10 cellular contexts compared by ENCODE assay signal in genomic region chr2:234243871-234244565, GRCh38.
DNase-seq lines count a peak whose midpoint lies in the region; TF ChIP-seq lines count a peak whose summit lies in the region.
"Had no signal": no experiment of that assay in that cellular context is flagged by ENCODE, and none has a peak within 500 bp of the region (broad histone marks: within the 10 kb centered on the region; RNA-seq: fewer than 3 reads in every experiment).

No MANE protein-coding gene starts in this region.

- CTCF ChIA-PET in MCF 10A (lab: Yijun Ruan, JAX), result interaction anchor here (1.8 to 2.3 kb wide), 2 partner anchors 11 to 14 kb away, joined by 7 read pairs; no protein-coding TSS in a partner anchor

- no peaks in the 10 kb centered on the region for H3K27me3 ChIP-seq in breast epithelium
- H3K27me3 ChIP-seq in SJSA1 (replicated peaks), result no peaks in the 10 kb centered on the region
- H3K27me3 ChIP-seq: colonic mucosa had no signal

- POLR2A ChIA-PET in MCF 10A (lab: Yijun Ruan, JAX), result interaction anchor here (1.1 to 4.4 kb wide), 5 partner anchors 12 to 252 kb away, joined by 3 to 37 read pairs (median 5); no protein-coding TSS in a partner anchor

- peaks cover 50% of the 10 kb centered on the region for H3K4me1 Mint-ChIP-seq in MCF 10A (ENCODE audit: insufficient read depth, unreplicated experiment)

- TF ChIP-seq CTCF in MCF 10A (IDR thresholded peaks at IDR 0.05; ENCODE audit: unreplicated experiment) (no peak), breast epithelium (IDR thresholded peaks at IDR 0.05) (no peak), epithelial cell of proximal tubule (conservative IDR thresholded peaks at IDR 0.05; ENCODE audit: low read depth, low read length) (no peak)

- DNase-seq in MCF 10A (ENCODE audit: unreplicated experiment) (peak; percentile 52), breast epithelium (ENCODE audit: low spot score in 2 of 2) (no peak), SJSA1 (ENCODE audit: low read depth in 1 of 2, low spot score in 2 of 2) (peak in 1 of 2 experiments; percentile 65), epithelial cell of proximal tubule (ENCODE audit: low read depth) (peak; percentile 60), HT-29 (ENCODE audit: low spot score) (no peak), NCI-H82 (lab: John Stamatoyannopoulos, UW) (no peak), OCI-M2 (lab: John Stamatoyannopoulos, UW; ENCODE audit: unreplicated experiment) (no peak), NK-92 (lab: John Stamatoyannopoulos, UW; ENCODE audit: unreplicated experiment) (no peak)
- DNase-seq: colonic mucosa; stimulated activated CD4-positive, alpha-beta T cell treated with anti-CD3 and anti-CD28 coated beads, Interleukin-2, amount 100 ng/mL, for 48 hours had no signal

- peak overlapping the region; percentile 56 for H3K4me3 Mint-ChIP-seq in MCF 10A (ENCODE audit: unreplicated experiment)

- H3K4me3 ChIP-seq in breast epithelium (no peak overlapping the region), SJSA1 (no peak overlapping the region; the same call in 1 of the 2 replicates), epithelial cell of proximal tubule (ENCODE audit: low read depth, low read length) (no peak overlapping the region)
- H3K4me3 ChIP-seq: colonic mucosa had no signal

- peaks cover 7% of the 10 kb centered on the region for H3K9me3 Mint-ChIP-seq in MCF 10A (ENCODE audit: unreplicated experiment)

- intact Hi-C loops in MCF 10A (cut with micrococcal nuclease) (no loop called here), breast epithelium (cut with DNase I; ENCODE audit: low total_unique reads) (no loop called here)

- H3K27ac Mint-ChIP-seq in MCF 10A (ENCODE audit: low read depth, unreplicated experiment), result peak overlapping the region; percentile 97

- H3K9me3 ChIP-seq in breast epithelium (no peaks in the 10 kb centered on the region), SJSA1 (replicated peaks) (no peaks in the 10 kb centered on the region)
- H3K9me3 ChIP-seq: colonic mucosa had no signal

- no peaks in the 10 kb centered on the region for H3K4me1 ChIP-seq in breast epithelium
- peaks cover 80% of the 10 kb centered on the region for H3K4me1 ChIP-seq in SJSA1 (replicated peaks)
- H3K4me1 ChIP-seq: colonic mucosa had no signal

- no peaks in the 10 kb centered on the region for H3K36me3 Mint-ChIP-seq in MCF 10A (ENCODE audit: insufficient read depth, unreplicated experiment)

- no peak for TF ChIP-seq POLR2A in breast epithelium (IDR thresholded peaks at IDR 0.05)

- no peaks in the 10 kb centered on the region for H3K27me3 Mint-ChIP-seq in MCF 10A (ENCODE audit: insufficient read depth, unreplicated experiment)

- H3K27ac ChIP-seq in breast epithelium (no peak overlapping the region), SJSA1 (peak overlapping the region; percentile 87)
- H3K27ac ChIP-seq: colonic mucosa had no signal

- no TSS peak for BruUV-seq in MCF 10A (replicated peaks; lab: Mats Ljungman, UMichigan)

- no peaks in the 10 kb centered on the region for H3K36me3 ChIP-seq in breast epithelium
- no peaks in the 10 kb centered on the region for H3K36me3 ChIP-seq in SJSA1
- H3K36me3 ChIP-seq: colonic mucosa had no signal

Comparison
In these comparisons a context has a peak if more than half of its experiments do, and no peak if none do; other contexts are left out.
1. DNase-seq: peak in MCF 10A (single experiment) and epithelial cell of proximal tubule (single experiment); none in breast epithelium (0 of 2), HT-29 (single experiment), NCI-H82 (single experiment), OCI-M2 (single experiment) and NK-92 (single experiment).